10 cellular contexts compared by ENCODE assay signal in genomic region chr12:8692573-8692972, GRCh38. TPM values are rescaled to one million over a fixed set of nuclear protein-coding genes. Genes with fewer than 3 reads are reported as not detected.
DNase-seq lines count a peak whose midpoint lies in the region; ATAC-seq and TF ChIP-seq lines count a peak whose summit lies in the region.
"Had no signal": no experiment of that assay in that cellular context is flagged by ENCODE, and none has a peak within 500 bp of the region (broad histone marks: within the 10 kb centered on the region; RNA-seq: fewer than 3 reads in every experiment).

No MANE protein-coding gene starts in this region.

- H3K4me3 ChIP-seq in stomach smooth muscle (ENCODE audit: low read length in 2 of 2) (peak overlapping the region in 1 of 2 donors; percentile 8), spleen (no peak overlapping the region)
- H3K4me3 ChIP-seq: SJSA1, skin epidermis had no signal

- WGBS in spleen, 5 donors = 11 to 14% (median 13%) methylated on average over 5 of the region's 5 CpGs

- no peak for TF ChIP-seq CTCF in spleen (IDR thresholded peaks at IDR 0.05 in 8 of 11, conservative IDR thresholded peaks at IDR 0.05 in 3 of 11)

- ATAC-seq in Right ventricle myocardium inferior = peak; percentile 14
- no peak for ATAC-seq in Right ventricle myocardium superior (ENCODE audit: poor library complexity)
- ATAC-seq in HG03432 (IDR thresholded peaks at IDR 0.05; ENCODE audit: unreplicated experiment) = no peak

- H3K9me3 ChIP-seq in stomach smooth muscle (ENCODE audit: control insufficient read depth in 2 of 2, low read length in 2 of 2) (no peaks in the 10 kb centered on the region), spleen (no peaks in the 10 kb centered on the region)
- H3K9me3 ChIP-seq: SJSA1 had no signal

- H3K4me1 ChIP-seq in stomach smooth muscle (ENCODE audit: control insufficient read depth, insufficient read depth, low read length) (peaks cover 14% of the 10 kb centered on the region), spleen (peaks cover 0 to 36% (median 21%) of the 10 kb centered on the region in 6 donors)

- no peaks in the 10 kb centered on the region for H3K27me3 ChIP-seq in stomach smooth muscle (ENCODE audit: control insufficient read depth in 1 of 2, insufficient read depth in 2 of 2, low read length in 2 of 2)
- peaks cover 0 to 4% (median 0%) of the 10 kb centered on the region in 7 donors for H3K27me3 ChIP-seq in spleen (replicated peaks in 1 of 7)
- H3K27me3 ChIP-seq: SJSA1 had no signal

- H3K27ac ChIP-seq in stomach smooth muscle (ENCODE audit: low read length) (peak overlapping the region; percentile 83), spleen (peak overlapping the region in 1 of 8 donors; percentile 8)
- H3K27ac ChIP-seq: SJSA1 had no signal

- DNase-seq in Right ventricle myocardium inferior (ENCODE audit: missing footprints) = no peak
- DNase-seq in Right ventricle myocardium superior = no peak
- DNase-seq in amniotic epithelial cell (ENCODE audit: low read depth) = peak; percentile 61
- DNase-seq in iPS-NIHi11 (ENCODE audit: low spot score) = peak; percentile 85
- no peak for DNase-seq in amniotic stem cell (lab: John Stamatoyannopoulos, UW)
- DNase-seq in spleen = no peak

- intact Hi-C loops in Right ventricle myocardium inferior (cut with DNase I) = no loop called here
- intact Hi-C loops in Right ventricle myocardium superior (cut with DNase I) = no loop called here
- intact Hi-C loops in spleen (cut with DNase I; ENCODE audit: low total_unique reads) = no loop called here

- no peaks in the 10 kb centered on the region for H3K36me3 ChIP-seq in stomach smooth muscle (ENCODE audit: control insufficient read depth in 2 of 2, insufficient read depth in 2 of 2, low read length in 2 of 2)
- H3K36me3 ChIP-seq in spleen = no peaks in the 10 kb centered on the region

- H3K9ac ChIP-seq in stomach smooth muscle (ENCODE audit: low read length in 2 of 2) = peak overlapping the region; percentile 41 to 68

- TF ChIP-seq POLR2A in spleen (IDR thresholded peaks at IDR 0.05) = no peak

RNA-seq across cellular contexts. Expression of gene RIMKLB, which starts 5.2 kb away (rescaled TPM):
- 12.5 TPM for total RNA-seq in Right ventricle myocardium inferior
- 11.0 TPM for total RNA-seq in Right ventricle myocardium superior
- 10 to 100 TPM; 23.3 to 54.3 (median 37.0) TPM for total RNA-seq in spleen
- polyA plus RNA-seq in spleen = 10 to 100 TPM; 21.0 to 62.1 (median 55.6) TPM

RNA-seq across cellular contexts. Expression of gene MFAP5, which starts 29.9 kb away (rescaled TPM):
- total RNA-seq in Right ventricle myocardium inferior (56.0 TPM), Right ventricle myocardium superior (45.9 TPM), spleen (10 to 100 TPM in 1 of 7 donors, 1 to 10 TPM in 4, under 1 TPM in 2; 0.57 to 14.3 (median 4.2) TPM)
- 1 to 10 TPM; 1.6 to 8.5 (median 2.4) TPM for polyA plus RNA-seq in spleen

Comparison
In these comparisons a context has a peak if more than half of its experiments do, and no peak if none do; other contexts are left out.
1. DNase-seq: peak in amniotic epithelial cell (single experiment) and iPS-NIHi11 (single experiment); none in Right ventricle myocardium inferior (single experiment), Right ventricle myocardium superior (single experiment), amniotic stem cell (single experiment) and spleen (single experiment).